Comparison of ENCODE assay signal across 28 cellular contexts in the genomic region with DNA sequence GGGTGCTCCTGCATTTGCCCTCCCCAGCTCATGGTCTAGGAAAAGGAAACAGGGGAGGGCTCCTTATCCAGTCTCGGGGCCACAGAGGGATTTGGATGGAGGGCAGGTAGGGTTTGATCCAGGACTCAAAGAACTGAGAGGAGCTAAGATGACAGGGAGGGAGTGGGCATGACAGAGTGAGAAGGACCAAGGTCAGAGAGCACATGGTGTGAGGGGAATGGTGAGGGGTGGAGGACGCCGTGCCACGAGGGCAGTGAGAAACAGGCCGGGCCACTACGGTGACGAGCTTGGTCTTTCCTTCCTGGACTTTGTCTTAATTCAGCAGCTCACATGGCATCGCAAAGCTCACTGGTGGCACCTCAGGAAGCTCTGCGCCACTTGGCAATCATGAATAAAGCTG. TPM values are rescaled to one million over a fixed set of nuclear protein-coding genes. Genes with fewer than 3 reads are reported as not detected.
A peak's percentile ranks its signal among the peaks of the same experiment; 100 is the strongest.
DNase-seq lines count a peak whose midpoint lies in the region; ATAC-seq and TF ChIP-seq lines count a peak whose summit lies in the region.
"Had no signal": no experiment of that assay in that cellular context is flagged by ENCODE, and none has a peak within 500 bp of the region (broad histone marks: within the 10 kb centered on the region; RNA-seq: fewer than 3 reads in every experiment).

No MANE protein-coding gene starts in this region.

- H4K8ac ChIP-seq in mesenchymal stem cell (ENCODE audit: low read length): no peak overlapping the region

- peak overlapping the region in 1 of 2 experiments; percentile 37 for H3K14ac ChIP-seq in mesenchymal stem cell (ENCODE audit: low read length in 2 of 2)

- no peaks in the 10 kb centered on the region for H3K79me1 ChIP-seq in mesenchymal stem cell (replicated peaks; ENCODE audit: low read length, poor library complexity, severe bottlenecking)

- no peak overlapping the region for H2BK120ac ChIP-seq in mesenchymal stem cell (ENCODE audit: low read depth, low read length)

- DNase-seq in stimulated activated naive CD8-positive, alpha-beta T cell treated with anti-CD3 and anti-CD28 coated beads, Interleukin-15, Interleukin-2, amounts not matched to agents 100 U/mL and 50 U/mL, for 24 hours: no peak
- no peak for DNase-seq in activated T-helper 2 cell treated with anti-CD3 and anti-CD28 coated beads, Interferon-gamma antibody, Interleukin-2, Interleukin-4, amounts not matched to agents 10 μg/mL and 5 μg/mL and 100 μg/mL, durations not matched to agents 14 hours and 24 hours and 36 hours (ENCODE audit: low spot score)
- DNase-seq in mesenchymal stem cell (no peak), tibial artery (no peak), RPMI8226 (no peak), NCI-H1694 treated with DMSO at 0.1 percent for 48 hours (lab: John Stamatoyannopoulos, UW) (no peak)
- no peak for DNase-seq in stimulated activated CD8-positive, alpha-beta memory T cell treated with anti-CD3 and anti-CD28 coated beads, Interleukin-4, amount 100 ng/mL, for 48 hours
- DNase-seq: activated CD4-positive, alpha-beta T cell treated with anti-CD3 and anti-CD28 coated beads, Interleukin-2, amount 50 U/mL, for 4 hours; activated CD8-positive, alpha-beta memory T cell treated with anti-CD3 and anti-CD28 coated beads, Interleukin-2, amount 50 U/mL, for 4 hours; esophagus squamous epithelium; foreskin keratinocyte; lower lobe of right lung; NCI-H1048; NCI-H1694; NCI-H446 treated with DMSO at 0.1 percent for 48 hours; NCI-H774; retina; small intestine; SW 1271; T1000; thyroid gland had no signal

- peaks cover 22% of the 10 kb centered on the region for H3K36me3 Mint-ChIP-seq in stimulated activated naive CD8-positive, alpha-beta T cell treated with anti-CD3 and anti-CD28 coated beads, Interleukin-15, Interleukin-2, amounts not matched to agents 100 ng/mL and 50 ng/mL, for 24 hours (ENCODE audit: low read depth)
- peaks cover 8% of the 10 kb centered on the region for H3K36me3 Mint-ChIP-seq in activated T-helper 2 cell treated with anti-CD3 and anti-CD28 coated beads, Interferon-gamma antibody, Interleukin-2, Interleukin-4, amounts not matched to agents 10 μg/mL and 5 μg/mL and 100 μg/mL, durations not matched to agents 14 hours and 24 hours and 36 hours (ENCODE audit: low read depth)

- no peak overlapping the region for H2BK5ac ChIP-seq in mesenchymal stem cell (ENCODE audit: low read depth, low read length, poor library complexity, severe bottlenecking)

- H3K4ac ChIP-seq in mesenchymal stem cell (ENCODE audit: low read depth in 1 of 2, low read length in 2 of 2): no peak overlapping the region

- H4K91ac ChIP-seq in mesenchymal stem cell (ENCODE audit: low read length): peak overlapping the region; percentile 21

- no peak for ATAC-seq in stimulated activated naive CD8-positive, alpha-beta T cell treated with anti-CD3 and anti-CD28 coated beads, Interleukin-15, Interleukin-2, amounts not matched to agents 100 U/mL and 50 U/mL, for 24 hours
- ATAC-seq: foreskin keratinocyte, GM12878, GM23338, K562, lower lobe of right lung had no signal

- H3K27me3 Mint-ChIP-seq in stimulated activated naive CD8-positive, alpha-beta T cell treated with anti-CD3 and anti-CD28 coated beads, Interleukin-15, Interleukin-2, amounts not matched to agents 100 ng/mL and 50 ng/mL, for 24 hours: no peaks in the 10 kb centered on the region
- no peaks in the 10 kb centered on the region for H3K27me3 Mint-ChIP-seq in activated T-helper 2 cell treated with anti-CD3 and anti-CD28 coated beads, Interferon-gamma antibody, Interleukin-2, Interleukin-4, amounts not matched to agents 10 μg/mL and 5 μg/mL and 100 μg/mL, durations not matched to agents 14 hours and 24 hours and 36 hours (ENCODE audit: low read depth)

- no peak overlapping the region for H2AK5ac ChIP-seq in mesenchymal stem cell (ENCODE audit: low read length, severe bottlenecking)

- peaks cover 88% of the 10 kb centered on the region for H3K4me1 Mint-ChIP-seq in stimulated activated naive CD8-positive, alpha-beta T cell treated with anti-CD3 and anti-CD28 coated beads, Interleukin-15, Interleukin-2, amounts not matched to agents 100 ng/mL and 50 ng/mL, for 24 hours (ENCODE audit: low read depth)
- H3K4me1 Mint-ChIP-seq in activated T-helper 2 cell treated with anti-CD3 and anti-CD28 coated beads, Interferon-gamma antibody, Interleukin-2, Interleukin-4, amounts not matched to agents 10 μg/mL and 5 μg/mL and 100 μg/mL, durations not matched to agents 14 hours and 24 hours and 36 hours (ENCODE audit: low read depth): peaks cover 51% of the 10 kb centered on the region

- intact Hi-C loops in activated T-helper 2 cell treated with anti-CD3 and anti-CD28 coated beads, Interferon-gamma antibody, Interleukin-2, Interleukin-4, amounts not matched to agents 10 μg/mL and 5 μg/mL and 100 μg/mL, durations not matched to agents 14 hours and 24 hours and 36 hours (cut with micrococcal nuclease): no loop called here
- intact Hi-C loops in tibial artery (cut with DNase I; ENCODE audit: low total_unique reads): no loop called here

- H2BK15ac ChIP-seq in mesenchymal stem cell (ENCODE audit: low read depth, poor library complexity, severe bottlenecking): no peak overlapping the region

- H3K4me2 ChIP-seq in mesenchymal stem cell (ENCODE audit: low read length, poor library complexity, severe bottlenecking): no peak overlapping the region
- H3K4me2 ChIP-seq: GM23338 had no signal

- H3K23ac ChIP-seq in mesenchymal stem cell (ENCODE audit: low read length in 2 of 2): no peak overlapping the region

- H3K27ac ChIP-seq in mesenchymal stem cell (ENCODE audit: low read length, poor library complexity, severe bottlenecking) (no peak overlapping the region), tibial artery (no peak overlapping the region)
- H3K27ac ChIP-seq: esophagus squamous epithelium, foreskin keratinocyte, lower lobe of right lung, parathyroid adenoma, thyroid gland, vagina had no signal

- H2AFZ ChIP-seq in mesenchymal stem cell (ENCODE audit: low read depth, low read length): no peak overlapping the region
- H2AFZ ChIP-seq: GM23338, parathyroid adenoma had no signal

- peaks cover 5% of the 10 kb centered on the region for H3K9me3 Mint-ChIP-seq in stimulated activated naive CD8-positive, alpha-beta T cell treated with anti-CD3 and anti-CD28 coated beads, Interleukin-15, Interleukin-2, amounts not matched to agents 100 ng/mL and 50 ng/mL, for 24 hours
- peaks cover 6% of the 10 kb centered on the region for H3K9me3 Mint-ChIP-seq in activated T-helper 2 cell treated with anti-CD3 and anti-CD28 coated beads, Interferon-gamma antibody, Interleukin-2, Interleukin-4, amounts not matched to agents 10 μg/mL and 5 μg/mL and 100 μg/mL, durations not matched to agents 14 hours and 24 hours and 36 hours
- H3K9me3 Mint-ChIP-seq: GM23338 had no signal

- no peaks in the 10 kb centered on the region for H3K4me1 ChIP-seq in mesenchymal stem cell (ENCODE audit: control insufficient read depth, insufficient read depth, low read depth, low read length)
- H3K4me1 ChIP-seq in tibial artery: no peaks in the 10 kb centered on the region
- H3K4me1 ChIP-seq: esophagus squamous epithelium, foreskin keratinocyte, parathyroid adenoma, vagina had no signal

- no peak overlapping the region for H3K18ac ChIP-seq in mesenchymal stem cell (ENCODE audit: low read depth in 1 of 2, low read length in 2 of 2)

- H2BK12ac ChIP-seq in mesenchymal stem cell (ENCODE audit: low read length in 2 of 2): no peak overlapping the region

- H3K27me3 ChIP-seq in mesenchymal stem cell (ENCODE audit: control insufficient read depth in 1 of 2, insufficient read depth in 1 of 2, low read length in 2 of 2) (peaks cover under 1 to 61% of the 10 kb centered on the region in 2 experiments), tibial artery (peaks cover 0 to 59% of the 10 kb centered on the region in 2 donors)
- H3K27me3 ChIP-seq: foreskin keratinocyte, thyroid gland, vagina had no signal

- WGBS in mesenchymal stem cell: 87% methylated on average over 9 of the region's 9 CpGs

- peak overlapping the region; percentile 27 for H3K4me3 Mint-ChIP-seq in stimulated activated naive CD8-positive, alpha-beta T cell treated with anti-CD3 and anti-CD28 coated beads, Interleukin-15, Interleukin-2, amounts not matched to agents 100 ng/mL and 50 ng/mL, for 24 hours
- no peak overlapping the region for H3K4me3 Mint-ChIP-seq in activated T-helper 2 cell treated with anti-CD3 and anti-CD28 coated beads, Interferon-gamma antibody, Interleukin-2, Interleukin-4, amounts not matched to agents 10 μg/mL and 5 μg/mL and 100 μg/mL, durations not matched to agents 14 hours and 24 hours and 36 hours (ENCODE audit: low read depth)
- H3K4me3 Mint-ChIP-seq: GM23338 had no signal

- H3K27ac Mint-ChIP-seq in stimulated activated naive CD8-positive, alpha-beta T cell treated with anti-CD3 and anti-CD28 coated beads, Interleukin-15, Interleukin-2, amounts not matched to agents 100 ng/mL and 50 ng/mL, for 24 hours: peak overlapping the region; percentile 99
- peak overlapping the region; percentile 30 for H3K27ac Mint-ChIP-seq in activated T-helper 2 cell treated with anti-CD3 and anti-CD28 coated beads, Interferon-gamma antibody, Interleukin-2, Interleukin-4, amounts not matched to agents 10 μg/mL and 5 μg/mL and 100 μg/mL, durations not matched to agents 14 hours and 24 hours and 36 hours
- H3K27ac Mint-ChIP-seq: GM23338 had no signal

- H3K36me3 ChIP-seq in mesenchymal stem cell (ENCODE audit: control insufficient read depth in 1 of 2, insufficient read depth in 2 of 2, low read depth in 1 of 2, low read length in 2 of 2) (no peaks in the 10 kb centered on the region), tibial artery (no peaks in the 10 kb centered on the region)
- H3K36me3 ChIP-seq: esophagus squamous epithelium, lower lobe of right lung, thyroid gland, vagina had no signal

- H3K9ac ChIP-seq in mesenchymal stem cell (ENCODE audit: low read length): no peak overlapping the region
- H3K9ac ChIP-seq: parathyroid adenoma had no signal

- no peak for TF ChIP-seq CTCF in tibial artery (IDR thresholded peaks at IDR 0.05)

- H3K4me3 ChIP-seq in mesenchymal stem cell (ENCODE audit: insufficient read depth in 1 of 2, low read depth in 1 of 2, low read length in 2 of 2): no peak overlapping the region
- H3K4me3 ChIP-seq in tibial artery: no peak overlapping the region
- H3K4me3 ChIP-seq: esophagus squamous epithelium, GM12878, GM23338, K562, lower lobe of right lung, thyroid gland, vagina had no signal

- no peaks in the 10 kb centered on the region for H3K9me3 ChIP-seq in mesenchymal stem cell (ENCODE audit: control insufficient read depth, low read length)
- H3K9me3 ChIP-seq in tibial artery: no peaks in the 10 kb centered on the region
- H3K9me3 ChIP-seq: esophagus squamous epithelium, lower lobe of right lung, thyroid gland, vagina had no signal

RNA-seq across cellular contexts. Expression of gene IRF8, which starts 35.2 kb away (rescaled TPM):
- 37.8 and 40.1 TPM in 2 replicates for total RNA-seq in activated T-helper 2 cell treated with anti-CD3 and anti-CD28 coated beads, Interferon-gamma antibody, Interleukin-2, Interleukin-4, amounts not matched to agents 10 μg/mL and 5 μg/mL and 100 μg/mL, durations not matched to agents 14 hours and 24 hours and 36 hours
- polyA plus RNA-seq in mesenchymal stem cell (2013, experiment 1 of 2): 0.21 TPM
- polyA plus RNA-seq in mesenchymal stem cell (2013, experiment 2 of 2): 0.08 TPM
- total RNA-seq: foreskin keratinocyte had no signal
- polyA plus RNA-seq: foreskin keratinocyte, neural cell had no signal
